Comparison of ENCODE assay signal across 18 cellular contexts in the genomic region with DNA sequence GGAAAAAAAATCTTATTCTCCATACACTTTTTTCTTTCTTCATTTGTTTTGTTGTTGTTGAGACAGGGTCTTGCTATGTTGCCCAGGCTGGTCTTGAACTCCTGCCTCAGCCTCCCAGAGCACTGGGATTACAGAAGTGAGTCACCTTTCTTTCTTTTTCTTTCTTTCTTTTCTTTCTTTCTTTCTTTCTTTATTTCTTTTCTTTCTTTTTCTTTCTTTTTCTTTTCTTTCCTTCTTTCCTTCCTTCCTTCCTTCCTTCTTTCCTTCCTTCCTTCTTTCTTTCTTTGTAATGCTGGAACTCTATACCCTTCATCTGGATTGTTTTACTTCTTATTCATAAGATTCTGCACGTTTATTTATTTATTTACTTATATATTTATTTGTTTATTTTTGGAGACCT.
DNase-seq lines count a peak whose midpoint lies in the region; ATAC-seq, FAIRE-seq and TF ChIP-seq lines count a peak whose summit lies in the region.
"Had no signal": no experiment of that assay in that cellular context is flagged by ENCODE, and none has a peak within 500 bp of the region (broad histone marks: within the 10 kb centered on the region; RNA-seq: fewer than 3 reads in every experiment).

No MANE protein-coding gene starts in this region.

- no peak for TF ChIP-seq RAD21 in K562 (CRISPR knock-in tag; conservative IDR thresholded peaks at IDR 0.05 in 1 of 2, IDR thresholded peaks at IDR 0.05 in 1 of 2)

- H3K27me3 ChIP-seq in K562 (ENCODE audit: control insufficient read depth in 2 of 2, insufficient read depth in 2 of 2, low read length in 2 of 2) (peaks cover 6 to 9% of the 10 kb centered on the region in 2 experiments; a peak in 3 of 5 replicates), pancreas (no peaks in the 10 kb centered on the region)

- no peaks in the 10 kb centered on the region for H3K79me2 ChIP-seq in K562 (ENCODE audit: control insufficient read depth, insufficient read depth, low read length)

- ATAC-seq in K562 (no peak), pancreas (no peak), HG02678 (IDR thresholded peaks at IDR 0.05; ENCODE audit: unreplicated experiment) (no peak)

- H3K36me3 ChIP-seq in HEK293 (ENCODE audit: control insufficient read depth in 2 of 2, insufficient read depth in 1 of 2, low read length in 2 of 2) (no peaks in the 10 kb centered on the region), K562 (ENCODE audit: control insufficient read depth, insufficient read depth, low read length) (no peaks in the 10 kb centered on the region), pancreas (no peaks in the 10 kb centered on the region)

- no TSS peak for BruUV-seq in K562 (replicated peaks; lab: Mats Ljungman, UMichigan)

- H3K9ac ChIP-seq in K562 (ENCODE audit: insufficient read depth in 1 of 2, low read depth in 2 of 2, low read length in 2 of 2) = no peak overlapping the region

- H3K4me2 ChIP-seq in K562 (ENCODE audit: insufficient read depth, low read length) = no peak overlapping the region

- no peak for DNase-seq in RWPE1 (ENCODE audit: low spot score)
- DNase-seq in K562 (ENCODE audit: extremely low read depth in 1 of 4, low spot score in 3 of 4) = no peak
- no peak for DNase-seq in inferior parietal cortex (ENCODE audit: extremely low spot score)
- no peak for DNase-seq in pancreas
- DNase-seq in stimulated activated CD4-positive, alpha-beta T cell treated with anti-CD3 and anti-CD28 coated beads, Interleukin-12 subunit alpha, Interleukin-12 subunit beta, amount 100 ng/mL, for 4 hours = no peak
- DNase-seq: 8988T; C1 segment of cervical spinal cord; CD4-positive, alpha-beta memory T cell; COR-L47; DMS153; DND-41; GOT3; HCEC 1CT had no signal

- CTCF ChIA-PET in HEK293 (lab: Yijun Ruan, JAX) (interaction anchor here (1.3 kb wide), 1 partner anchor 16 kb away, joined by 3 read pairs; no protein-coding TSS in a partner anchor), RWPE1 (lab: Yijun Ruan, JAX) (interaction anchor here (0.6 kb wide), 1 partner anchor 94 kb away, joined by 3 read pairs; no protein-coding TSS in a partner anchor), K562 (lab: Yijun Ruan, JAX; ENCODE audit: low intra/inter-chr PET ratio) (interaction anchor here (0.7 kb wide), 1 partner anchor 575 kb away, joined by 3 read pairs; no protein-coding TSS in a partner anchor)

- H2AFZ ChIP-seq in K562 (ENCODE audit: low read depth, low read length) = no peak overlapping the region

- no peak for TF ChIP-seq CTCF in HEK293 (tag by site-specific recombination; IDR thresholded peaks at IDR 0.05)
- no peak for TF ChIP-seq CTCF in RWPE1 (conservative IDR thresholded peaks at IDR 0.05; ENCODE audit: low read depth)
- no peak for TF ChIP-seq CTCF in K562 (IDR thresholded peaks at IDR 0.05 in 2 of 3, conservative IDR thresholded peaks at IDR 0.05 in 1 of 3; ENCODE audit: insufficient read depth in 2 of 3, low read depth in 1 of 3, low read length in 3 of 3)
- no peak for TF ChIP-seq CTCF in pancreas (IDR thresholded peaks at IDR 0.05)

- in situ Hi-C loops in K562 (cut with MboI) = no loop called here

- FAIRE-seq in K562 (lab: Jason Lieb, UNC) (no peak), pancreas (lab: Jason Lieb, UNC) (no peak)
- FAIRE-seq: G401.6, GM12892, H54 had no signal

- no peak overlapping the region for H3K27ac ChIP-seq in HEK293 (ENCODE audit: extremely low read depth, low read depth, low read length)
- peak overlapping the region; percentile 80 for H3K27ac ChIP-seq in RWPE1
- H3K27ac ChIP-seq in K562 (ENCODE audit: extremely low read depth, low read depth, low read length) = no peak overlapping the region
- no peak overlapping the region for H3K27ac ChIP-seq in pancreas

- H3K9me3 ChIP-seq in HEK293 (ENCODE audit: control insufficient read depth, insufficient read depth, low read depth, low read length) (no peaks in the 10 kb centered on the region), K562 (replicated peaks; ENCODE audit: control insufficient read depth, insufficient read depth, low read depth, low read length) (no peaks in the 10 kb centered on the region), pancreas (no peaks in the 10 kb centered on the region)

- H3K4me3 ChIP-seq in HEK293 (ENCODE audit: low read depth, low read length) = no peak overlapping the region
- H3K4me3 ChIP-seq in K562 = no peak overlapping the region
- no peak overlapping the region for H3K4me3 ChIP-seq in pancreas

- intact Hi-C loops in K562 (cut with micrococcal nuclease) (no loop called here), pancreas (cut with DNase I) (no loop called here)

- no peaks in the 10 kb centered on the region for H4K20me1 ChIP-seq in K562 (replicated peaks; ENCODE audit: control insufficient read depth, insufficient read depth, low read length)

- 0% methylated on average over 1 of the region's 1 CpG for WGBS in K562 (ENCODE audit: insufficient coverage, low coverage, missing lambda C conversion rate)
- 19 to 35% methylated on average over 1 of the region's 1 CpG for WGBS in pancreas, 2 donors

- H3K4me1 ChIP-seq in HEK293 (ENCODE audit: control insufficient read depth, insufficient read depth, low read length) = peaks cover 6% of the 10 kb centered on the region; the same call in 1 of the 2 replicates
- H3K4me1 ChIP-seq in K562 (replicated peaks in 1 of 2; ENCODE audit: control insufficient read depth in 2 of 2, insufficient read depth in 2 of 2, low read length in 2 of 2) = no peaks in the 10 kb centered on the region
- peaks cover 0 to 12% (median 8%) of the 10 kb centered on the region in 3 donors for H3K4me1 ChIP-seq in pancreas

- TF ChIP-seq EP300 in K562 (IDR thresholded peaks at IDR 0.05; ENCODE audit: low read length) = no peak

- no peak for TF ChIP-seq POLR2A in K562 (conservative IDR thresholded peaks at IDR 0.05)

- POLR2A ChIA-PET in HEK293 (lab: Yijun Ruan, JAX) (no interaction called here), RWPE1 (lab: Yijun Ruan, JAX; ENCODE audit: low non-redundant PET) (no interaction called here), K562 (lab: Yijun Ruan, JAX) (no interaction called here)

- no peaks in the 10 kb centered on the region for H3K9me1 ChIP-seq in K562 (ENCODE audit: control insufficient read depth, insufficient read depth, low read length)

TF ChIP-seq in HEK293, 187 proteins besides CTCF, POLR2A, EP300 and RAD21:
- no peak for TF ChIP-seq ZNF221 (tag by site-specific recombination; IDR thresholded peaks at IDR 0.05; ENCODE audit: borderline replicate concordance)
- peak; percentile 85 for TF ChIP-seq ZNF366 (tag by site-specific recombination; conservative IDR thresholded peaks at IDR 0.05)

TF ChIP-seq in K562, 482 proteins besides CTCF, POLR2A, EP300 and RAD21:
- TF ChIP-seq ZNF121 (CRISPR knock-in tag; conservative IDR thresholded peaks at IDR 0.05) = peak; percentile 59; the same call in 1 of the 2 replicates
- TF ChIP-seq, protein P1, sequence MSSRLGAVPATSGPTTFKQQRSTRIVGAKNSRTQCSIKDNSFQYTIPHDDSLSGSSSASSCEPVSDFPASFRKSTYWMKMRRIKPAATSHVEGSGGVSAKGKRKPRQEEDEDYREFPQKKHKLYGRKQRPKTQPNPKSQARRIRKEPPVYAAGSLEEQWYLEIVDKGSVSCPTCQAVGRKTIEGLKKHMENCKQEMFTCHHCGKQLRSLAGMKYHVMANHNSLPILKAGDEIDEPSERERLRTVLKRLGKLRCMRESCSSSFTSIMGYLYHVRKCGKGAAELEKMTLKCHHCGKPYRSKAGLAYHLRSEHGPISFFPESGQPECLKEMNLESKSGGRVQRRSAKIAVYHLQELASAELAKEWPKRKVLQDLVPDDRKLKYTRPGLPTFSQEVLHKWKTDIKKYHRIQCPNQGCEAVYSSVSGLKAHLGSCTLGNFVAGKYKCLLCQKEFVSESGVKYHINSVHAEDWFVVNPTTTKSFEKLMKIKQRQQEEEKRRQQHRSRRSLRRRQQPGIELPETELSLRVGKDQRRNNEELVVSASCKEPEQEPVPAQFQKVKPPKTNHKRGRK (tag; IDR thresholded peaks at IDR 0.05) = peak; percentile 56; the same call in 1 of the 2 replicates
- TF ChIP-seq KLF16 (IDR thresholded peaks at IDR 0.05) = no peak
